17 cellular contexts compared by ENCODE assay signal in the genomic region with DNA sequence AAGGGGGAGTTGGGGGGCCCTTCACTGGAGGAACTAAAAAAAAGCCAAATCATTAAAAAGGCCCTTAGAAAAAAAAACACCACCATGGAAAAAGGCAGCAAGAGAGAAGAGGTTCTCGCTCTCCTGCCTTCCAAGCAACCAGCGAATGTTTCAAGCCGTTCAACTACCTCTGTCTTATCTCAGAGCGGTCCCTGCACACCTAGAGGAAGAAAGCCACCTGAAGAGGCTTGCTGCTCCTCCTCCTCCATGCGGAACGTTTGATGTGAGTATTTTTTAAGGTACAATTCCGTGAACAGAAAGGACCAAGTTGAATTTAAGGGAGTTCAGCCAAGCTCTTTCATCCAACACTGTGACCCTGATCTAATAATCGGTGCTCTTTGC. TPM values are rescaled to one million over a fixed set of nuclear protein-coding genes. Genes with fewer than 3 reads are reported as not detected.
A peak's percentile ranks its signal among the peaks of the same experiment; 100 is the strongest.
DNase-seq lines count a peak whose midpoint lies in the region; ATAC-seq and TF ChIP-seq lines count a peak whose summit lies in the region.
"Had no signal": no experiment of that assay in that cellular context is flagged by ENCODE, and none has a peak within 500 bp of the region (broad histone marks: within the 10 kb centered on the region; RNA-seq: fewer than 3 reads in every experiment).

No MANE protein-coding gene starts in this region.

- H3K36me3 ChIP-seq in HUES48 (ENCODE audit: control insufficient read depth, insufficient read depth, low read length) (no peaks in the 10 kb centered on the region; the same call in 1 of the 2 replicates), muscle layer of colon (ENCODE audit: insufficient read depth, low read length) (peaks cover 4% of the 10 kb centered on the region), thoracic aorta (no peaks in the 10 kb centered on the region)

- ATAC-seq in thoracic aorta (ENCODE audit: insufficient number of reproducible peaks, low FRiP score, low read depth) (no peak), HG02870 (IDR thresholded peaks at IDR 0.05; ENCODE audit: unreplicated experiment) (no peak)
- ATAC-seq: left ventricle myocardium superior; natural killer cell; stimulated activated effector memory CD8-positive, alpha-beta T cell treated with anti-CD3 and anti-CD28 coated beads, Interleukin-12 subunit alpha, Interleukin-12 subunit beta, amount 100 ng/mL, for 72 hours had no signal

- no peaks in the 10 kb centered on the region for H3K9me3 ChIP-seq in HUES48 (ENCODE audit: control insufficient read depth, insufficient read depth, low read length)
- H3K9me3 ChIP-seq in muscle layer of colon (ENCODE audit: low read length), result no peaks in the 10 kb centered on the region
- no peaks in the 10 kb centered on the region for H3K9me3 ChIP-seq in thoracic aorta
- H3K9me3 ChIP-seq: HAP-1 had no signal

- no peak for DNase-seq in epithelial cell of prostate (ENCODE audit: low read depth, low spot score)
- DNase-seq in thoracic aorta (ENCODE audit: low spot score), result no peak
- no peak for DNase-seq in NCI-H1105 treated with DMSO at 0.1 percent for 48 hours (lab: John Stamatoyannopoulos, UW)
- DNase-seq in amygdala (lab: John Stamatoyannopoulos, UW), result no peak
- DNase-seq in HK-2 (ENCODE audit: unreplicated experiment), result no peak
- DNase-seq: activated CD4-positive, alpha-beta memory T cell treated with anti-CD3 and anti-CD28 coated beads, Interleukin-2, amount 10 ng/mL, durations not matched to agents 7 days and 5 days; anterior cingulate cortex; Karpas-422; left ventricle myocardium superior; natural killer cell; NCI-H446 had no signal

- H3K4me3 ChIP-seq in HUES48 (ENCODE audit: low read depth, low read length) (no peak overlapping the region), muscle layer of colon (ENCODE audit: low read depth in 1 of 2, low read length in 2 of 2) (peak overlapping the region; percentile 3 to 50), thoracic aorta (peak overlapping the region; percentile 45)
- H3K4me3 ChIP-seq: HAP-1 had no signal

- TF ChIP-seq CTCF in thoracic aorta (IDR thresholded peaks at IDR 0.05), result no peak

- no peak overlapping the region for H3K9ac ChIP-seq in HUES48 (ENCODE audit: low read depth, low read length)
- H3K9ac ChIP-seq in muscle layer of colon (ENCODE audit: low read length), result peak overlapping the region; percentile 77

- H3K4me1 ChIP-seq in HUES48 (ENCODE audit: control insufficient read depth, insufficient read depth, low read length) (peaks cover 33% of the 10 kb centered on the region), muscle layer of colon (ENCODE audit: insufficient read depth, low read length) (peaks cover 41% of the 10 kb centered on the region), thoracic aorta (ENCODE audit: control insufficient read depth in 1 of 2, low read depth in 2 of 2) (peaks cover 0 to 15% of the 10 kb centered on the region in 2 donors)

- H3K27me3 ChIP-seq in HUES48 (ENCODE audit: control insufficient read depth, insufficient read depth, low read length) (no peaks in the 10 kb centered on the region), muscle layer of colon (ENCODE audit: control insufficient read depth in 1 of 2, insufficient read depth in 2 of 2, low read length in 2 of 2) (no peaks in the 10 kb centered on the region), thoracic aorta (replicated peaks; ENCODE audit: insufficient read depth) (no peaks in the 10 kb centered on the region)

- H3K27ac ChIP-seq in HUES48 (ENCODE audit: low read depth, low read length) (peak overlapping the region; percentile 16), epithelial cell of prostate (peak overlapping the region; percentile 98), muscle layer of colon (ENCODE audit: low read depth, low read length) (peak overlapping the region; percentile 69), thoracic aorta (no peak overlapping the region)
- H3K27ac ChIP-seq: HL-60 had no signal

RNA-seq across cellular contexts. Expression of gene NXN, which starts 9.2 kb away (rescaled TPM):
- total RNA-seq in thoracic aorta, result 10 to 100 TPM; 13.9 to 18.9 TPM

RNA-seq across cellular contexts. Expression of gene TIMM22, which starts 26.6 kb away (rescaled TPM):
- 10 to 100 TPM; 12.6 to 13.0 TPM for total RNA-seq in thoracic aorta

Comparison
In these comparisons a context has a peak if more than half of its experiments do, and no peak if none do; other contexts are left out.
1. H3K27ac ChIP-seq: peak in HUES48 (single experiment), epithelial cell of prostate (single experiment) and muscle layer of colon (single experiment); none in thoracic aorta (0 of 2).